1 cellular context compared by ENCODE assay signal in the genomic region with DNA sequence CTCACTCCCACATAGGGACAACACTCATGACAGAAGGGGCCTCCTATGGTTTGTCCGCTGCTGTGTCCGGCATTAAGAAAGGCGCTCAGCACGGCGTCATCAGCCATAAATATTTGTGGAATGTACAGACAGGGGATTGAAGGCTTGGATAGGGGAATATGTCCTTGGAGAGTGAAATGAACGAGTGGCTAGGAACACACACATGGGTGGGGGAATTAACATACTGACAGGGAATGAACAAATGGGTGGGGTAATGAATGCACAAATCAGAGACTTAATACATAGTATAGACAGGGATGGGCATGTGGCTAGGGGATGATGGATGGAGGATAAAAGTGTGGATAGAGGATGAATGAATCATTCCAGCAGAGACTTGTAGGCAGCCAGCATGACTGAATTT.
TF ChIP-seq lines count a peak whose summit lies in the region.

No MANE protein-coding gene starts in this region.

TF ChIP-seq in WTC11, 78 proteins besides CTCF, POLR2A, EP300 and RAD21 (continued from another document):
- TF ChIP-seq ARID4B (CRISPR knock-in tag; IDR thresholded peaks at IDR 0.05; ENCODE audit: borderline replicate concordance) = no peak
- no peak for TF ChIP-seq ZNF671 (CRISPR knock-in tag; IDR thresholded peaks at IDR 0.05)
- TF ChIP-seq ZNF532 (CRISPR knock-in tag; IDR thresholded peaks at IDR 0.05; ENCODE audit: borderline replicate concordance) = no peak
- TF ChIP-seq IRF2 (CRISPR knock-in tag; IDR thresholded peaks at IDR 0.05; ENCODE audit: borderline replicate concordance, low read depth) = no peak
- no peak for TF ChIP-seq E2F1 (CRISPR knock-in tag; IDR thresholded peaks at IDR 0.05)
- TF ChIP-seq, protein P1, sequence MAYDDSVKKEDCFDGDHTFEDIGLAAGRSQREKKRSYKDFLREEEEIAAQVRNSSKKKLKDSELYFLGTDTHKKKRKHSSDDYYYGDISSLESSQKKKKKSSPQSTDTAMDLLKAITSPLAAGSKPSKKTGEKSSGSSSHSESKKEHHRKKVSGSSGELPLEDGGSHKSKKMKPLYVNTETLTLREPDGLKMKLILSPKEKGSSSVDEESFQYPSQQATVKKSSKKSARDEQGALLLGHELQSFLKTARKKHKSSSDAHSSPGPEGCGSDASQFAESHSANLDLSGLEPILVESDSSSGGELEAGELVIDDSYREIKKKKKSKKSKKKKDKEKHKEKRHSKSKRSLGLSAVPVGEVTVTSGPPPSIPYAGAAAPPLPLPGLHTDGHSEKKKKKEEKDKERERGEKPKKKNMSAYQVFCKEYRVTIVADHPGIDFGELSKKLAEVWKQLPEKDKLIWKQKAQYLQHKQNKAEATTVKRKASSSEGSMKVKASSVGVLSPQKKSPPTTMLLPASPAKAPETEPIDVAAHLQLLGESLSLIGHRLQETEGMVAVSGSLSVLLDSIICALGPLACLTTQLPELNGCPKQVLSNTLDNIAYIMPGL (CRISPR knock-in tag; IDR thresholded peaks at IDR 0.05) = no peak
- TF ChIP-seq ZNF512 (CRISPR knock-in tag; IDR thresholded peaks at IDR 0.05; ENCODE audit: borderline replicate concordance) = no peak
- TF ChIP-seq, protein P2, sequence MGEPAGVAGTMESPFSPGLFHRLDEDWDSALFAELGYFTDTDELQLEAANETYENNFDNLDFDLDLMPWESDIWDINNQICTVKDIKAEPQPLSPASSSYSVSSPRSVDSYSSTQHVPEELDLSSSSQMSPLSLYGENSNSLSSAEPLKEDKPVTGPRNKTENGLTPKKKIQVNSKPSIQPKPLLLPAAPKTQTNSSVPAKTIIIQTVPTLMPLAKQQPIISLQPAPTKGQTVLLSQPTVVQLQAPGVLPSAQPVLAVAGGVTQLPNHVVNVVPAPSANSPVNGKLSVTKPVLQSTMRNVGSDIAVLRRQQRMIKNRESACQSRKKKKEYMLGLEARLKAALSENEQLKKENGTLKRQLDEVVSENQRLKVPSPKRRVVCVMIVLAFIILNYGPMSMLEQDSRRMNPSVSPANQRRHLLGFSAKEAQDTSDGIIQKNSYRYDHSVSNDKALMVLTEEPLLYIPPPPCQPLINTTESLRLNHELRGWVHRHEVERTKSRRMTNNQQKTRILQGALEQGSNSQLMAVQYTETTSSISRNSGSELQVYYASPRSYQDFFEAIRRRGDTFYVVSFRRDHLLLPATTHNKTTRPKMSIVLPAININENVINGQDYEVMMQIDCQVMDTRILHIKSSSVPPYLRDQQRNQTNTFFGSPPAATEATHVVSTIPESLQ (CRISPR knock-in tag; IDR thresholded peaks at IDR 0.05) = no peak
- TF ChIP-seq ESRRA (CRISPR knock-in tag; IDR thresholded peaks at IDR 0.05; ENCODE audit: borderline replicate concordance) = no peak
- TF ChIP-seq ZNF396 (CRISPR knock-in tag; IDR thresholded peaks at IDR 0.05; ENCODE audit: borderline replicate concordance) = no peak
- no peak for TF ChIP-seq IRF1 (CRISPR knock-in tag; IDR thresholded peaks at IDR 0.05)
TF ChIP-seq in WTC11: peak in this region for 0.
